Comparison of ENCODE assay signal across 1 cellular context in genomic region chr2:200747668-200748618, GRCh38.
TF ChIP-seq lines count a peak whose summit lies in the region.

No MANE protein-coding gene starts in this region.

TF ChIP-seq in HepG2, 621 proteins besides CTCF, POLR2A, EP300 and RAD21 (continued from another document):
- TF ChIP-seq MLXIP (CRISPR knock-in tag; IDR thresholded peaks at IDR 0.05; ENCODE audit: borderline replicate concordance) = no peak
- TF ChIP-seq AGO2 (optimal IDR thresholded peaks at IDR 0.05; ENCODE audit: low read depth, low read length) = no peak
- peak; percentile 68; the same call in 1 of the 2 replicates for TF ChIP-seq FOXO1 (CRISPR knock-in tag; IDR thresholded peaks at IDR 0.05)
- no peak for TF ChIP-seq CSRNP2 (CRISPR knock-in tag; conservative IDR thresholded peaks at IDR 0.05; ENCODE audit: low read depth)
